In the genomic region with DNA sequence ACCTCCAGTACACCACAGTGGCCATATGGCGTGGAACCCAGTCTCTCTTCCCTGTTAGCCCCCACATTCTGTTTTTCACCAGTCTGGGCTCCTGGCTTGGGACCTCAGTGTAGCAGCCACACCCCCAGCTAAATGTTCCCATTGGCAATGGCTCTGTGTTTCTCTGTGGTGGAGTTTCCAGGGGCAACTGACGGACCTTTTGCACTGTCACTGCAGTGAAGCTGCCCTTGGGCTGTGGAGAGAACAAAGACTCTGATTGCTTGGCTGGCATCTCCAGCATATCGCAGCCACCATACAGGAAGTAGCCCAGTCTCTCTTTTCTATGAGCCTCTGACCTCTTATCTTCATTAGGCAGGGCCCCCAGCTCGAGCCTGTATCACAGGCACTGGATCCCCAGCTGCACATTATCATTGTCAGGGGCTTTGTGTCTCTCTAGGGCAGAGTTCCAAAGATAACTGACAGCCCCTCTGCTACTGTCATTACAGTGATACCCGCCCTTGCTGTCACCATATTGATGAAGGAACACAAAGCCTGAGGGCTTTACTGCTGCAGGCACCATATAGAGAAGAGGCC, we compare ENCODE assay signal across 17 cellular contexts.
DNase-seq lines count a peak whose midpoint lies in the region; ATAC-seq and TF ChIP-seq lines count a peak whose summit lies in the region.
"Had no signal": no experiment of that assay in that cellular context is flagged by ENCODE, and none has a peak within 500 bp of the region (broad histone marks: within the 10 kb centered on the region; RNA-seq: fewer than 3 reads in every experiment).

No MANE protein-coding gene starts in this region.

- H3K4me1 Mint-ChIP-seq in WTC11 (no peaks in the 10 kb centered on the region), neural progenitor cell (peaks cover 4% of the 10 kb centered on the region)

- no peak overlapping the region for H3K9ac ChIP-seq in neural progenitor cell

- CTCF ChIA-PET in WTC11 (lab: Charles Lee): no interaction called here

- H3K79me2 ChIP-seq in neural progenitor cell (ENCODE audit: low read depth): no peaks in the 10 kb centered on the region

- H3K27ac ChIP-seq in neural progenitor cell (no peak overlapping the region), body of pancreas (no peak overlapping the region)
- H3K27ac ChIP-seq: SK-N-MC had no signal

- POLR2A ChIA-PET in WTC11 (lab: Charles Lee): no interaction called here

- no peak overlapping the region for H2AFZ ChIP-seq in neural progenitor cell (replicated peaks)

- in situ Hi-C loops in KBM-7 (cut with MboI; ENCODE audit: low pct_unique_long_range_greater_than_20kb, low sequenced_read_pairs): no loop called here

- no peaks in the 10 kb centered on the region for H3K27me3 Mint-ChIP-seq in WTC11 (ENCODE audit: low read depth)
- peaks cover 2% of the 10 kb centered on the region for H3K27me3 Mint-ChIP-seq in neural progenitor cell (ENCODE audit: insufficient read depth, low read depth)

- ATAC-seq in WTC11 (peak; percentile 28; the same call in 1 of the 2 replicates), body of pancreas (no peak), GM21447 (IDR thresholded peaks at IDR 0.05; ENCODE audit: unreplicated experiment) (no peak)
- ATAC-seq: HCT116, K562 had no signal

- TF ChIP-seq CTCF in WTC11 (IDR thresholded peaks at IDR 0.05) (no peak), neural progenitor cell (IDR thresholded peaks at IDR 0.05) (no peak), body of pancreas (IDR thresholded peaks at IDR 0.05) (no peak)

- no peak overlapping the region for H3K4me3 ChIP-seq in neural progenitor cell
- no peak overlapping the region for H3K4me3 ChIP-seq in body of pancreas
- H3K4me3 ChIP-seq: K562, SK-N-MC had no signal

- H3K9me3 ChIP-seq in neural progenitor cell (ENCODE audit: low read depth) (no peaks in the 10 kb centered on the region), body of pancreas (no peaks in the 10 kb centered on the region)

- intact Hi-C loops in body of pancreas (cut with DNase I): no loop called here

- TF ChIP-seq POLR2A in body of pancreas (IDR thresholded peaks at IDR 0.05): no peak

- H3K36me3 Mint-ChIP-seq in WTC11 (no peaks in the 10 kb centered on the region), neural progenitor cell (no peaks in the 10 kb centered on the region)

- H3K9me3 Mint-ChIP-seq in WTC11: peaks cover 10% of the 10 kb centered on the region; the same call in 1 of the 2 replicates
- H3K9me3 Mint-ChIP-seq in neural progenitor cell: no peaks in the 10 kb centered on the region

- H3K27ac Mint-ChIP-seq in WTC11: no peak overlapping the region
- H3K27ac Mint-ChIP-seq in neural progenitor cell: peak overlapping the region; percentile 29

- H3K36me3 ChIP-seq in neural progenitor cell (no peaks in the 10 kb centered on the region), body of pancreas (replicated peaks in 1 of 2; ENCODE audit: insufficient read depth in 1 of 2, low read depth in 2 of 2) (no peaks in the 10 kb centered on the region)

- no peaks in the 10 kb centered on the region for H3F3A ChIP-seq in neural progenitor cell (ENCODE audit: low read depth)

- DNase-seq in HUDEP-2 (lab: John Stamatoyannopoulos, UW; ENCODE audit: unreplicated experiment in 76 of 76) (peak in 54 of 76 experiments; percentile 1 to 97 (median 57)), OCI-M1 (lab: John Stamatoyannopoulos, UW) (peak; percentile 97), WTC11 (ENCODE audit: low spot score) (no peak), neural progenitor cell (ENCODE audit: low spot score) (no peak), KBM-7 (no peak), body of pancreas (no peak)
- DNase-seq: C1 segment of cervical spinal cord, DMS79 treated with DMSO at 0.1 percent for 48 hours, GOT3, NCI-H187 treated with DMSO at 0.1 percent for 48 hours, NCI-H345, NCI-H524 treated with DMSO at 0.1 percent for 48 hours, Right ventricle myocardium superior had no signal

- no peaks in the 10 kb centered on the region for H4K20me1 ChIP-seq in neural progenitor cell (ENCODE audit: low read depth)

- no peaks in the 10 kb centered on the region for H3K27me3 ChIP-seq in neural progenitor cell
- H3K27me3 ChIP-seq in body of pancreas: no peaks in the 10 kb centered on the region

- no peak overlapping the region for H3K4me2 ChIP-seq in neural progenitor cell

- no peaks in the 10 kb centered on the region for H3K4me1 ChIP-seq in neural progenitor cell
- H3K4me1 ChIP-seq in body of pancreas: no peaks in the 10 kb centered on the region

- no peak overlapping the region for H3K4me3 Mint-ChIP-seq in WTC11
- H3K4me3 Mint-ChIP-seq in neural progenitor cell: no peak overlapping the region

- WGBS in body of pancreas, 2 donors: 44 to 56% methylated on average over 5 of the region's 5 CpGs

TF ChIP-seq in WTC11, 78 proteins besides CTCF, POLR2A, EP300 and RAD21 (continues in another document):
- TF ChIP-seq, protein P1, sequence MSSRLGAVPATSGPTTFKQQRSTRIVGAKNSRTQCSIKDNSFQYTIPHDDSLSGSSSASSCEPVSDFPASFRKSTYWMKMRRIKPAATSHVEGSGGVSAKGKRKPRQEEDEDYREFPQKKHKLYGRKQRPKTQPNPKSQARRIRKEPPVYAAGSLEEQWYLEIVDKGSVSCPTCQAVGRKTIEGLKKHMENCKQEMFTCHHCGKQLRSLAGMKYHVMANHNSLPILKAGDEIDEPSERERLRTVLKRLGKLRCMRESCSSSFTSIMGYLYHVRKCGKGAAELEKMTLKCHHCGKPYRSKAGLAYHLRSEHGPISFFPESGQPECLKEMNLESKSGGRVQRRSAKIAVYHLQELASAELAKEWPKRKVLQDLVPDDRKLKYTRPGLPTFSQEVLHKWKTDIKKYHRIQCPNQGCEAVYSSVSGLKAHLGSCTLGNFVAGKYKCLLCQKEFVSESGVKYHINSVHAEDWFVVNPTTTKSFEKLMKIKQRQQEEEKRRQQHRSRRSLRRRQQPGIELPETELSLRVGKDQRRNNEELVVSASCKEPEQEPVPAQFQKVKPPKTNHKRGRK (CRISPR knock-in tag; IDR thresholded peaks at IDR 0.05; ENCODE audit: borderline replicate concordance): no peak
- TF ChIP-seq MAX (CRISPR knock-in tag; IDR thresholded peaks at IDR 0.05) (no peak), ZNF232 (CRISPR knock-in tag; IDR thresholded peaks at IDR 0.05) (no peak), ZNF219 (CRISPR knock-in tag; IDR thresholded peaks at IDR 0.05; ENCODE audit: borderline replicate concordance) (no peak), ESRRA (CRISPR knock-in tag; IDR thresholded peaks at IDR 0.05; ENCODE audit: borderline replicate concordance) (no peak), ZNF425 (CRISPR knock-in tag; conservative IDR thresholded peaks at IDR 0.05) (no peak), OVOL2 (CRISPR knock-in tag; IDR thresholded peaks at IDR 0.05; ENCODE audit: borderline replicate concordance) (no peak), NR2C2 (CRISPR knock-in tag; IDR thresholded peaks at IDR 0.05) (no peak), NFE2L1 (CRISPR knock-in tag; IDR thresholded peaks at IDR 0.05) (no peak), NR3C1 (CRISPR knock-in tag; conservative IDR thresholded peaks at IDR 0.05; ENCODE audit: low read depth) (no peak), ZNF396 (CRISPR knock-in tag; IDR thresholded peaks at IDR 0.05; ENCODE audit: borderline replicate concordance) (no peak), TEAD4 (CRISPR knock-in tag; IDR thresholded peaks at IDR 0.05) (no peak), ZNF263 (CRISPR knock-in tag; IDR thresholded peaks at IDR 0.05; ENCODE audit: low read depth) (no peak), NFYB (CRISPR knock-in tag; conservative IDR thresholded peaks at IDR 0.05; ENCODE audit: low read depth) (no peak), SP1 (CRISPR knock-in tag; conservative IDR thresholded peaks at IDR 0.05) (no peak)
- TF ChIP-seq, protein P2, sequence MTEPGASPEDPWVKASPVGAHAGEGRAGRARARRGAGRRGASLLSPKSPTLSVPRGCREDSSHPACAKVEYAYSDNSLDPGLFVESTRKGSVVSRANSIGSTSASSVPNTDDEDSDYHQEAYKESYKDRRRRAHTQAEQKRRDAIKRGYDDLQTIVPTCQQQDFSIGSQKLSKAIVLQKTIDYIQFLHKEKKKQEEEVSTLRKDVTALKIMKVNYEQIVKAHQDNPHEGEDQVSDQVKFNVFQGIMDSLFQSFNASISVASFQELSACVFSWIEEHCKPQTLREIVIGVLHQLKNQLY (CRISPR knock-in tag; IDR thresholded peaks at IDR 0.05): no peak

Comparison
In these comparisons a context has a peak if more than half of its experiments do, and no peak if none do; other contexts are left out.
1. DNase-seq: peak in HUDEP-2 (54 of 76) and OCI-M1 (single experiment); none in WTC11 (single experiment), neural progenitor cell (single experiment), KBM-7 (single experiment) and body of pancreas (0 of 4).